8 cellular contexts compared by ENCODE assay signal in genomic region chr10:21519981-21520436, GRCh38. TPM values are rescaled to one million over a fixed set of nuclear protein-coding genes. Genes with fewer than 3 reads are reported as not detected.
A peak's percentile ranks its signal among the peaks of the same experiment; 100 is the strongest.
DNase-seq lines count a peak whose midpoint lies in the region; ATAC-seq and TF ChIP-seq lines count a peak whose summit lies in the region.

No MANE protein-coding gene starts in this region.

- intact Hi-C loops in posterior cingulate gyrus (cut with DNase I) = no loop called here

- H3K4me2 ChIP-seq in DOHH2 (ENCODE audit: low read length) = peak overlapping the region; percentile 99

- no peaks in the 10 kb centered on the region for H3K9me3 Mint-ChIP-seq in nephron progenitor cell

- peak overlapping the region; percentile 75 for H3K4me3 ChIP-seq in DOHH2 (ENCODE audit: low read length)
- H3K4me3 ChIP-seq in H7 (ENCODE audit: insufficient read depth, low read depth, low read length) = peak overlapping the region; percentile 16
- H3K4me3 ChIP-seq in epithelial cell of esophagus (ENCODE audit: low read length) = peak overlapping the region; percentile 44

- H3K4me3 Mint-ChIP-seq in nephron progenitor cell = peak overlapping the region; percentile 95

- H3K79me2 ChIP-seq in DOHH2 (ENCODE audit: control insufficient read depth, low read length) = no peaks in the 10 kb centered on the region

- H4K20me1 ChIP-seq in DOHH2 (ENCODE audit: control insufficient read depth, insufficient read depth, low read depth, low read length) = peaks cover 2% of the 10 kb centered on the region; the same call in 1 of the 2 replicates

- ATAC-seq in HG02970 (IDR thresholded peaks at IDR 0.05; ENCODE audit: low FRiP score, unreplicated experiment) = no peak

- DNase-seq in H7 (no peak), SHP77 (lab: John Stamatoyannopoulos, UW) (peak; percentile 48), epithelial cell of esophagus (ENCODE audit: low read depth) (peak; percentile 48), nephron progenitor cell (no peak), posterior cingulate gyrus (no peak)
- DNase-seq in activated CD4-positive, CD25-positive, alpha-beta regulatory T cell (lab: John Stamatoyannopoulos, UW) = no peak

- H3K36me3 Mint-ChIP-seq in nephron progenitor cell (ENCODE audit: low read depth) = peaks cover 8% of the 10 kb centered on the region

- no peak overlapping the region for H3K27ac ChIP-seq in DOHH2 (ENCODE audit: low read depth, low read length)

- H3K27me3 ChIP-seq in DOHH2 (ENCODE audit: control insufficient read depth, low read length) (peaks cover 47% of the 10 kb centered on the region), H7 (ENCODE audit: control insufficient read depth, insufficient read depth, low read length) (peaks cover 31% of the 10 kb centered on the region; the same call in 1 of the 2 replicates)

- H3K27ac Mint-ChIP-seq in nephron progenitor cell = peak overlapping the region; percentile 98

- peaks cover 13% of the 10 kb centered on the region for H3F3A ChIP-seq in DOHH2 (ENCODE audit: control insufficient read depth, insufficient read depth)

- peaks cover 74% of the 10 kb centered on the region for H3K4me1 Mint-ChIP-seq in nephron progenitor cell

- peaks cover 3% of the 10 kb centered on the region for H3K27me3 Mint-ChIP-seq in nephron progenitor cell (ENCODE audit: low read depth, poor library complexity)

- TF ChIP-seq CTCF in DOHH2 (IDR thresholded peaks at IDR 0.05; ENCODE audit: low read depth, low read length, poor library complexity, severe bottlenecking) = no peak
- TF ChIP-seq CTCF in epithelial cell of esophagus (IDR thresholded peaks at IDR 0.05; ENCODE audit: insufficient read depth, low read depth, low read length, missing control alignments) = no peak
- TF ChIP-seq CTCF in nephron progenitor cell (IDR thresholded peaks at IDR 0.05) = no peak

- no peaks in the 10 kb centered on the region for H3K9me3 ChIP-seq in DOHH2 (ENCODE audit: control insufficient read depth, insufficient read depth, low read length)

- H3K9me2 ChIP-seq in DOHH2 (replicated peaks; ENCODE audit: control insufficient read depth, low read length) = no peaks in the 10 kb centered on the region

- H3K36me3 ChIP-seq in DOHH2 (ENCODE audit: control insufficient read depth, low read length) (no peaks in the 10 kb centered on the region), H7 (replicated peaks; ENCODE audit: control insufficient read depth, insufficient read depth, low read length) (no peaks in the 10 kb centered on the region)

- H3K4me1 ChIP-seq in DOHH2 (ENCODE audit: control insufficient read depth, low read length) = peaks cover 46% of the 10 kb centered on the region

RNA-seq across cellular contexts. Expression of gene SKIDA1, which starts 5.5 kb away (rescaled TPM):
- 10.4 and 15.1 TPM in 2 replicates for total RNA-seq in H7 (2014; rRNA removed; shearing (Covaris generic))

RNA-seq across cellular contexts. Expression of gene MLLT10, which starts 14.0 kb away (rescaled TPM):
- 47.2 and 59.0 TPM in 2 replicates for total RNA-seq in H7 (2014; rRNA removed; shearing (Covaris generic))

Comparison
In these comparisons a context has a peak if more than half of its experiments do, and no peak if none do; other contexts are left out.
1. H3K4me3 ChIP-seq: peak in every context shown above with its lines; median percentile 75 in DOHH2; 44 in epithelial cell of esophagus; 16 in H7.
2. DNase-seq: peak in SHP77 (2 of 2) and epithelial cell of esophagus (single experiment); none in H7 (single experiment), nephron progenitor cell (single experiment), activated CD4-positive, CD25-positive, alpha-beta regulatory T cell (0 of 4) and posterior cingulate gyrus (0 of 10).